Comparison of ENCODE assay signal across 8 cellular contexts in genomic region chr10:100987685-100988049, GRCh38. TPM values are rescaled to one million over a fixed set of nuclear protein-coding genes. Genes with fewer than 3 reads are reported as not detected.
DNase-seq lines count a peak whose midpoint lies in the region; ATAC-seq and TF ChIP-seq lines count a peak whose summit lies in the region.

No MANE protein-coding gene starts in this region.

- no peaks in the 10 kb centered on the region for H3K27me3 ChIP-seq in BLaER1 treated with 17β-estradiol and CSF1 and Interleukin-3, amounts not matched to agents 10 nM and 100 nM
- H3K27me3 ChIP-seq in HUES48 (ENCODE audit: control insufficient read depth, insufficient read depth, low read length) = no peaks in the 10 kb centered on the region

- no peaks in the 10 kb centered on the region for H3K9me3 Mint-ChIP-seq in chondrocyte (ENCODE audit: low read depth)
- no peaks in the 10 kb centered on the region for H3K9me3 Mint-ChIP-seq in natural killer cell treated with Interleukin-12 subunit alpha and Interleukin-12 subunit beta and Interleukin-15 and Interleukin-18, amount 100 ng/mL, for 72 hours

- DNase-seq in chondrocyte (ENCODE audit: low spot score) = no peak
- DNase-seq in natural killer cell treated with Interleukin-12 subunit alpha and Interleukin-12 subunit beta and Interleukin-15 and Interleukin-18, amount 100 ng/mL, for 72 hours (ENCODE audit: low spot score) = no peak
- DNase-seq in NCI-H1694 treated with DMSO at 0.1 percent for 48 hours (lab: John Stamatoyannopoulos, UW) = no peak
- no peak for DNase-seq in activated CD4-positive, CD25-positive, alpha-beta regulatory T cell treated with anti-CD3 and anti-CD28 coated beads, Interleukin-2, amount 50 U/mL, for 72 hours
- no peak for DNase-seq in activated effector memory CD4-positive, alpha-beta T cell treated with anti-CD3 and anti-CD28 coated beads, Interleukin-2, amount 50 U/mL, for 16 hours

- H3K4me2 ChIP-seq in BLaER1 treated with 17β-estradiol and CSF1 and Interleukin-3, amounts not matched to agents 10 nM and 100 nM = peak overlapping the region; percentile 96 to 100 (median 98)

- H3K27ac Mint-ChIP-seq in chondrocyte (ENCODE audit: unreplicated experiment) = peak overlapping the region; percentile 96
- peak overlapping the region; percentile 83 to 87 for H3K27ac Mint-ChIP-seq in natural killer cell treated with Interleukin-12 subunit alpha and Interleukin-12 subunit beta and Interleukin-15 and Interleukin-18, amount 100 ng/mL, for 72 hours

- H3K4me1 ChIP-seq in BLaER1 treated with 17β-estradiol and CSF1 and Interleukin-3, amounts not matched to agents 10 nM and 100 nM = peaks cover 39 to 50% (median 45%) of the 10 kb centered on the region in 10 experiments
- peaks cover 9% of the 10 kb centered on the region; the same call in 1 of the 2 replicates for H3K4me1 ChIP-seq in HUES48 (ENCODE audit: control insufficient read depth, insufficient read depth, low read length)

- H3K4me3 ChIP-seq in BLaER1 treated with 17β-estradiol and CSF1 and Interleukin-3, amounts not matched to agents 10 nM and 100 nM = peak overlapping the region; percentile 76 to 95 (median 86)
- H3K4me3 ChIP-seq in HUES48 (ENCODE audit: low read depth, low read length) = peak overlapping the region; percentile 91

- no peaks in the 10 kb centered on the region for H3K27me3 Mint-ChIP-seq in chondrocyte (ENCODE audit: low read depth)
- H3K27me3 Mint-ChIP-seq in natural killer cell treated with Interleukin-12 subunit alpha and Interleukin-12 subunit beta and Interleukin-15 and Interleukin-18, amount 100 ng/mL, for 72 hours = no peaks in the 10 kb centered on the region

- no peak for TF ChIP-seq CTCF in chondrocyte (IDR thresholded peaks at IDR 0.05)

- H3K4me3 Mint-ChIP-seq in chondrocyte (ENCODE audit: unreplicated experiment) = peak overlapping the region; percentile 100
- H3K4me3 Mint-ChIP-seq in natural killer cell treated with Interleukin-12 subunit alpha and Interleukin-12 subunit beta and Interleukin-15 and Interleukin-18, amount 100 ng/mL, for 72 hours = peak overlapping the region; percentile 96

- H3K9me3 ChIP-seq in BLaER1 treated with 17β-estradiol and CSF1 and Interleukin-3, amounts not matched to agents 10 nM and 100 nM (replicated peaks in 1 of 11) = no peaks in the 10 kb centered on the region
- H3K9me3 ChIP-seq in HUES48 (ENCODE audit: control insufficient read depth, insufficient read depth, low read length) = no peaks in the 10 kb centered on the region

- peak overlapping the region; percentile 78 to 88 (median 84) for H3K9ac ChIP-seq in BLaER1 treated with 17β-estradiol and CSF1 and Interleukin-3, amounts not matched to agents 10 nM and 100 nM
- H3K9ac ChIP-seq in HUES48 (ENCODE audit: low read depth, low read length) = peak overlapping the region; percentile 79

- ATAC-seq in natural killer cell treated with Interleukin-12 subunit alpha and Interleukin-12 subunit beta and Interleukin-15 and Interleukin-18, amount 100 ng/mL, for 72 hours = peak in 1 of 2 donors; percentile 12
- ATAC-seq in GM19397 (IDR thresholded peaks at IDR 0.05; ENCODE audit: unreplicated experiment) = no peak

- peaks cover 27% of the 10 kb centered on the region for H3K4me1 Mint-ChIP-seq in chondrocyte (ENCODE audit: low read depth)
- peaks cover 19 to 27% of the 10 kb centered on the region in 2 donors for H3K4me1 Mint-ChIP-seq in natural killer cell treated with Interleukin-12 subunit alpha and Interleukin-12 subunit beta and Interleukin-15 and Interleukin-18, amount 100 ng/mL, for 72 hours (ENCODE audit: low read depth in 2 of 2)

- peak overlapping the region; percentile 38 to 88 (median 77); a peak in 21 of 22 replicates for H3K27ac ChIP-seq in BLaER1 treated with 17β-estradiol and CSF1 and Interleukin-3, amounts not matched to agents 10 nM and 100 nM
- H3K27ac ChIP-seq in HUES48 (ENCODE audit: low read depth, low read length) = peak overlapping the region; percentile 90

- H3K36me3 Mint-ChIP-seq in chondrocyte (ENCODE audit: low read depth) = peaks cover 12% of the 10 kb centered on the region
- peaks cover 19% of the 10 kb centered on the region for H3K36me3 Mint-ChIP-seq in natural killer cell treated with Interleukin-12 subunit alpha and Interleukin-12 subunit beta and Interleukin-15 and Interleukin-18, amount 100 ng/mL, for 72 hours

- H3K36me3 ChIP-seq in BLaER1 treated with 17β-estradiol and CSF1 and Interleukin-3, amounts not matched to agents 10 nM and 100 nM = peaks cover 54 to 82% (median 67%) of the 10 kb centered on the region in 11 experiments
- peaks cover 54% of the 10 kb centered on the region for H3K36me3 ChIP-seq in HUES48 (ENCODE audit: control insufficient read depth, insufficient read depth, low read length)

- peaks cover 0 to 65% (median 35%) of the 10 kb centered on the region in 11 experiments; a peak in 16 of 22 replicates for H4K20me1 ChIP-seq in BLaER1 treated with 17β-estradiol and CSF1 and Interleukin-3, amounts not matched to agents 10 nM and 100 nM

RNA-seq across cellular contexts. Expression of gene TWNK, which starts 0.3 kb away (rescaled TPM):
- 4.8 to 6.6 TPM (median 5.4 TPM) in 3 replicates for total RNA-seq in chondrocyte
- total RNA-seq in natural killer cell treated with Interleukin-12 subunit alpha and Interleukin-12 subunit beta and Interleukin-15 and Interleukin-18, amount 100 ng/mL, for 72 hours = 10 to 100 TPM; 13.6 to 34.2 TPM

RNA-seq across cellular contexts. Expression of gene MRPL43, which starts 0.4 kb away (rescaled TPM):
- total RNA-seq in chondrocyte = 54.0 to 74.1 TPM (median 57.3 TPM) in 3 replicates
- total RNA-seq in natural killer cell treated with Interleukin-12 subunit alpha and Interleukin-12 subunit beta and Interleukin-15 and Interleukin-18, amount 100 ng/mL, for 72 hours = 10 to 100 TPM; 52.3 to 60.7 TPM

RNA-seq across cellular contexts. Expression of gene LZTS2, which starts 11.9 kb away (rescaled TPM):
- 58.9 to 80.7 TPM (median 79.4 TPM) in 3 replicates for total RNA-seq in chondrocyte
- 1 to 10 TPM; 6.2 to 6.4 TPM for total RNA-seq in natural killer cell treated with Interleukin-12 subunit alpha and Interleukin-12 subunit beta and Interleukin-15 and Interleukin-18, amount 100 ng/mL, for 72 hours

RNA-seq across cellular contexts. Expression of gene SEMA4G, which starts 18.4 kb away (rescaled TPM):
- 4.8 to 8.0 TPM (median 7.9 TPM) in 3 replicates for total RNA-seq in chondrocyte
- under 1 TPM in 1 of 2 donors, not detected in 1; 0.19 TPM for total RNA-seq in natural killer cell treated with Interleukin-12 subunit alpha and Interleukin-12 subunit beta and Interleukin-15 and Interleukin-18, amount 100 ng/mL, for 72 hours

RNA-seq across cellular contexts. Expression of gene PDZD7, which starts 43.3 kb away (rescaled TPM):
- total RNA-seq in chondrocyte = 1.4 to 1.8 TPM (median 1.7 TPM) in 3 replicates
- total RNA-seq in natural killer cell treated with Interleukin-12 subunit alpha and Interleukin-12 subunit beta and Interleukin-15 and Interleukin-18, amount 100 ng/mL, for 72 hours = under 1 TPM; 0.17 to 0.62 TPM
